ENCODE assay signal across 7 cellular contexts in genomic region chr2:15622214-15622613, GRCh38.
"Had no signal": no experiment of that assay in that cellular context is flagged by ENCODE, and none has a peak within 500 bp of the region (broad histone marks: within the 10 kb centered on the region; RNA-seq: fewer than 3 reads in every experiment).

No MANE protein-coding gene starts in this region.

- FAIRE-seq: HepG2, HTR-8/SVneo, K562 had no signal

- H3K27ac ChIP-seq: HL-60 had no signal

- DNase-seq: IMR-90, KBM-7, KG1 had no signal

- H3K4me3 ChIP-seq: K562 had no signal
